In the genomic region with DNA sequence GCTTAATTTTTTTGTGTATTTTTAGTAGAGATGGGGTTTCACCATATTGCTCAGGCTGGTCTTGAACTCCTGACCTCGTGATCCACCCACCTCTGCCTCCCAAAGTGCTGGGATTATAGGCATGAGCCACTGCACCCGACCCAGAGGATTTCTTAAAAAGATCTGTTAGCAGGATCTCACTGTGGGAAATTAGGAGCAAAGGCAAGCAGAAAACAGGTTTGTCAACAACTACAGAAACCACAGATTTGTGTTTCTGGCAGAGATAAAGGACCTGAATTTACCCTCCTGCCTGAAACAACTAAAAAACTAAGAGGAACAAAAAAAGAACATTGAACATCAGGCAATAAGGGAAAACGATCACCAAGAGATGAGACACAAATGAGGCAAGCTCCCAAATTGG, we compare ENCODE assay signal across 10 cellular contexts. TPM values are rescaled to one million over a fixed set of nuclear protein-coding genes. Genes with fewer than 3 reads are reported as not detected.
DNase-seq lines count a peak whose midpoint lies in the region; FAIRE-seq and TF ChIP-seq lines count a peak whose summit lies in the region.
"Not testable (repeated sequence)": the region's sequence is repeated elsewhere in the genome, so short reads cannot be mapped to it uniquely, and the experiment has no call there.
"Had no signal": no experiment of that assay in that cellular context is flagged by ENCODE, and none has a peak within 500 bp of the region (broad histone marks: within the 10 kb centered on the region; RNA-seq: fewer than 3 reads in every experiment).

No MANE protein-coding gene starts in this region.

- H4K91ac ChIP-seq in H1 (replicated peaks; ENCODE audit: insufficient read length, low read length): peak overlapping the region; percentile 5

- peak overlapping the region; percentile 65 for H4K5ac ChIP-seq in H1 (ENCODE audit: insufficient read length, low read depth, low read length)

- 73% methylated on average over 3 of the region's 3 CpGs; no CpG with 5 or more reads in 1 of the 2 experiments for WGBS in H1 (ENCODE audit: extremely low coverage in 1 of 2, insufficient coverage in 1 of 2, insufficient read length in 1 of 2, insufficient replicate concordance in 2 of 2, low coverage in 1 of 2, low lambda C conversion rate in 2 of 2, missing lambda C conversion rate in 1 of 2), 2 experiments
- WGBS in smooth muscle cell (ENCODE audit: low lambda C conversion rate): 43% methylated on average over 3 of the region's 3 CpGs

- H3K27ac ChIP-seq in C4-2B (peak overlapping the region; percentile 55), HUES48 (ENCODE audit: low read depth, low read length) (peak overlapping the region; percentile 95), PC-9 (peak overlapping the region; percentile 82), H1 (ENCODE audit: low read depth, low read length) (peak overlapping the region; percentile 56; the same call in 1 of the 2 replicates), smooth muscle cell (ENCODE audit: low read depth) (peak overlapping the region; percentile 15)

- H2BK20ac ChIP-seq in H1 (ENCODE audit: low read length): peak overlapping the region; percentile 65; the same call in 1 of the 2 replicates

- peaks cover 25% of the 10 kb centered on the region for H3K27me3 Mint-ChIP-seq in activated T-helper 1 cell treated with anti-CD3 and anti-CD28 coated beads, Interleukin-12 subunit alpha, Interleukin-12 subunit beta, Interleukin-2, Interleukin-4 antibody, amounts not matched to agents 30 ng/mL and 10 ng/mL and 1 ng/mL, durations not matched to agents 14 hours and 24 hours and 36 hours (ENCODE audit: insufficient read depth)

- H2BK15ac ChIP-seq in H1 (ENCODE audit: low read length): not testable (repeated sequence)

- not testable (repeated sequence) for TF ChIP-seq CTCF in C4-2B (conservative IDR thresholded peaks at IDR 0.05); PC-9 (conservative IDR thresholded peaks at IDR 0.05); H1 (IDR thresholded peaks at IDR 0.05; ENCODE audit: control extremely low read depth in 1 of 3, insufficient read depth in 1 of 3, low read depth in 1 of 3, low read length in 3 of 3); smooth muscle cell (IDR thresholded peaks at IDR 0.05; ENCODE audit: borderline replicate concordance, insufficient read depth, poor library complexity, severe bottlenecking)

- H3K9me3 Mint-ChIP-seq in activated T-helper 1 cell treated with anti-CD3 and anti-CD28 coated beads, Interleukin-12 subunit alpha, Interleukin-12 subunit beta, Interleukin-2, Interleukin-4 antibody, amounts not matched to agents 30 ng/mL and 10 ng/mL and 1 ng/mL, durations not matched to agents 14 hours and 24 hours and 36 hours: not testable (repeated sequence)

- not testable (repeated sequence) for H2BK120ac ChIP-seq in H1 (replicated peaks; ENCODE audit: low read depth, low read length)

- H3K9me3 ChIP-seq in HUES48 (ENCODE audit: control insufficient read depth, insufficient read depth, low read length); PC-9 (ENCODE audit: insufficient read depth, low read depth); H1 (ENCODE audit: insufficient read depth in 2 of 2, low read depth in 1 of 2, low read length in 1 of 2); smooth muscle cell (replicated peaks; ENCODE audit: low read depth): not testable (repeated sequence)

- not testable (repeated sequence) for TF ChIP-seq EP300 in H1 (IDR thresholded peaks at IDR 0.05; ENCODE audit: borderline replicate concordance in 1 of 2, low read depth in 2 of 2, low read length in 2 of 2)

- H3K23ac ChIP-seq in H1 (ENCODE audit: insufficient read length): not testable (repeated sequence)

- H3K4ac ChIP-seq in H1 (replicated peaks; ENCODE audit: insufficient read length, low read depth, low read length): not testable (repeated sequence)

- not testable (repeated sequence) for H3K4me3 Mint-ChIP-seq in activated T-helper 1 cell treated with anti-CD3 and anti-CD28 coated beads, Interleukin-12 subunit alpha, Interleukin-12 subunit beta, Interleukin-2, Interleukin-4 antibody, amounts not matched to agents 30 ng/mL and 10 ng/mL and 1 ng/mL, durations not matched to agents 14 hours and 24 hours and 36 hours

- H2AFZ ChIP-seq in PC-9; H1 (ENCODE audit: low read length); smooth muscle cell (ENCODE audit: low read depth): not testable (repeated sequence)

- H3K4me1 ChIP-seq in HUES48 (ENCODE audit: control insufficient read depth, insufficient read depth, low read length) (peaks cover 40% of the 10 kb centered on the region), PC-9 (replicated peaks; ENCODE audit: insufficient read depth) (peaks cover 34% of the 10 kb centered on the region), H1 (replicated peaks in 1 of 4; ENCODE audit: control insufficient read depth in 3 of 4, insufficient read depth in 4 of 4, low read length in 3 of 4) (peaks cover 0 to 15% (median 12%) of the 10 kb centered on the region in 4 experiments; a peak in 3 of 7 replicates)
- H3K4me1 ChIP-seq in smooth muscle cell (ENCODE audit: low read depth): not testable (repeated sequence)

- not testable (repeated sequence) for H3K14ac ChIP-seq in H1 (ENCODE audit: insufficient read length)

- DNase-seq in PC-9: peak in 1 of 2 experiments; percentile 87
- not testable (repeated sequence) for DNase-seq in activated T-helper 1 cell treated with anti-CD3 and anti-CD28 coated beads, Interleukin-12 subunit alpha, Interleukin-12 subunit beta, Interleukin-2, Interleukin-4 antibody, amounts not matched to agents 30 ng/mL and 10 ng/mL and 1 ng/mL, durations not matched to agents 14 hours and 24 hours and 36 hours (ENCODE audit: low spot score); H1 (ENCODE audit: low read depth in 1 of 2, low spot score in 2 of 2); smooth muscle cell (lab: John Stamatoyannopoulos, UW; ENCODE audit: unreplicated experiment)
- peak; percentile 59 for DNase-seq in islet precursor cell

- H4K8ac ChIP-seq in H1 (ENCODE audit: extremely low read depth, insufficient read depth, low read length): not testable (repeated sequence)

- H3K56ac ChIP-seq in H1 (replicated peaks; ENCODE audit: insufficient read length, low read depth, low read length): not testable (repeated sequence)

- not testable (repeated sequence) for H4K20me1 ChIP-seq in PC-9 (ENCODE audit: insufficient read depth); H1 (replicated peaks in 1 of 2; ENCODE audit: control insufficient read depth in 1 of 2, insufficient read depth in 2 of 2, low read length in 2 of 2); smooth muscle cell (ENCODE audit: low read depth)

- intact Hi-C loops in PC-9 (cut with micrococcal nuclease; ENCODE audit: unreplicated experiment): loop anchor here (5.0 kb wide), 1 partner anchor 48 kb away; a partner anchor contains a TSS
- intact Hi-C loops in activated T-helper 1 cell treated with anti-CD3 and anti-CD28 coated beads, Interleukin-12 subunit alpha, Interleukin-12 subunit beta, Interleukin-2, Interleukin-4 antibody, amounts not matched to agents 30 ng/mL and 10 ng/mL and 1 ng/mL, durations not matched to agents 14 hours and 24 hours and 36 hours (cut with micrococcal nuclease): loop anchor here (5.0 kb wide), 1 partner anchor 118 kb away; no protein-coding TSS in a partner anchor

- not testable (repeated sequence) for H3K23me2 ChIP-seq in H1 (ENCODE audit: low read depth, low read length)

- not testable (repeated sequence) for H3K27me3 ChIP-seq in HUES48 (ENCODE audit: control insufficient read depth, insufficient read depth, low read length); PC-9 (ENCODE audit: insufficient read depth, low read depth); H1 (replicated peaks in 1 of 4; ENCODE audit: control insufficient read depth in 3 of 4, extremely low read depth in 1 of 4, insufficient read depth in 3 of 4, low read length in 3 of 4); smooth muscle cell (ENCODE audit: low read depth)

- H2BK5ac ChIP-seq in H1 (ENCODE audit: low read depth, low read length): peak overlapping the region; percentile 91

- peak overlapping the region; percentile 14; the same call in 1 of the 2 replicates for H3K9ac ChIP-seq in HUES48 (ENCODE audit: low read depth, low read length)
- H3K9ac ChIP-seq in H1 (replicated peaks in 1 of 4; ENCODE audit: extremely low read depth in 1 of 4, low read depth in 3 of 4, low read length in 3 of 4); smooth muscle cell (ENCODE audit: low read depth): not testable (repeated sequence)

- peaks cover 12% of the 10 kb centered on the region for H3K36me3 Mint-ChIP-seq in activated T-helper 1 cell treated with anti-CD3 and anti-CD28 coated beads, Interleukin-12 subunit alpha, Interleukin-12 subunit beta, Interleukin-2, Interleukin-4 antibody, amounts not matched to agents 30 ng/mL and 10 ng/mL and 1 ng/mL, durations not matched to agents 14 hours and 24 hours and 36 hours (ENCODE audit: low read depth)

- not testable (repeated sequence) for H3K4me3 ChIP-seq in HUES48 (ENCODE audit: low read depth, low read length); H1 (ENCODE audit: extremely low read depth in 1 of 4, insufficient read depth in 2 of 4, low read depth in 3 of 4, low read length in 4 of 4); smooth muscle cell
- H3K4me3 ChIP-seq in PC-9: peak overlapping the region; percentile 61; the same call in 1 of the 2 replicates

- POLR2A ChIA-PET in PC-9 (lab: Charles Lee; ENCODE audit: unreplicated experiment): not testable (repeated sequence)
- POLR2A ChIA-PET in H1 (lab: Charles Lee; ENCODE audit: partially characterized antibody): interaction anchor here (0.5 to 4.6 kb wide), 11 partner anchors 8 to 684 kb away, joined by 3 to 31 read pairs (median 9); a partner anchor contains a TSS

- H3K36me3 ChIP-seq in HUES48 (ENCODE audit: control insufficient read depth, insufficient read depth, low read length) (peaks cover 17% of the 10 kb centered on the region), H1 (ENCODE audit: control insufficient read depth in 2 of 4, insufficient read depth in 4 of 4, low read length in 3 of 4) (peaks cover 0 to 19% (median 4%) of the 10 kb centered on the region in 4 experiments; a peak in 3 of 8 replicates)
- not testable (repeated sequence) for H3K36me3 ChIP-seq in PC-9 (ENCODE audit: low read depth); smooth muscle cell (ENCODE audit: low read depth)

- H2BK12ac ChIP-seq in H1 (ENCODE audit: low read depth, low read length): peak overlapping the region; percentile 71

- H3F3A ChIP-seq in PC-9 (ENCODE audit: insufficient read depth, low read depth): peaks cover 27% of the 10 kb centered on the region
- not testable (repeated sequence) for H3F3A ChIP-seq in smooth muscle cell (ENCODE audit: low read depth)

- H3K79me2 ChIP-seq in PC-9 (ENCODE audit: low read depth); smooth muscle cell (ENCODE audit: low read depth): not testable (repeated sequence)
- peaks cover 0 to 25% of the 10 kb centered on the region in 2 experiments; a peak in 3 of 4 replicates for H3K79me2 ChIP-seq in H1 (ENCODE audit: control insufficient read depth in 1 of 2, insufficient read depth in 2 of 2, low read length in 2 of 2)

- H2AK5ac ChIP-seq in H1 (ENCODE audit: low read depth, low read length): peak overlapping the region; percentile 16; the same call in 1 of the 2 replicates

- H3K4me1 Mint-ChIP-seq in activated T-helper 1 cell treated with anti-CD3 and anti-CD28 coated beads, Interleukin-12 subunit alpha, Interleukin-12 subunit beta, Interleukin-2, Interleukin-4 antibody, amounts not matched to agents 30 ng/mL and 10 ng/mL and 1 ng/mL, durations not matched to agents 14 hours and 24 hours and 36 hours (ENCODE audit: low read depth): peaks cover 21% of the 10 kb centered on the region

- H3K4me2 ChIP-seq in PC-9 (peak overlapping the region; percentile 83), H1 (ENCODE audit: insufficient read depth in 1 of 2, low read depth in 2 of 2, low read length in 2 of 2) (peak overlapping the region in 1 of 2 experiments; percentile 86; a peak in 2 of 4 replicates)
- H3K4me2 ChIP-seq in smooth muscle cell: not testable (repeated sequence)

- not testable (repeated sequence) for FAIRE-seq in H1 (lab: Jason Lieb, UNC)

- TF ChIP-seq POLR2A in H1 (IDR thresholded peaks at IDR 0.05; ENCODE audit: control extremely low read depth in 1 of 2, low read depth in 2 of 2, low read length in 2 of 2): not testable (repeated sequence)

- peak overlapping the region; percentile 79 for H3K18ac ChIP-seq in H1 (ENCODE audit: extremely low read depth, low read length)

- not testable (repeated sequence) for BruUV-seq in PC-9 (replicated peaks; lab: Mats Ljungman, UMichigan)

- H3K9me2 ChIP-seq in PC-9 (ENCODE audit: insufficient read depth): not testable (repeated sequence)

- H3K79me1 ChIP-seq in H1 (ENCODE audit: low read depth, low read length): not testable (repeated sequence)

- not testable (repeated sequence) for TF ChIP-seq RAD21 in H1 (IDR thresholded peaks at IDR 0.05 in 1 of 2, conservative IDR thresholded peaks at IDR 0.05 in 1 of 2; ENCODE audit: low read depth in 2 of 2, low read length in 2 of 2)

- peak overlapping the region; percentile 61 for H3K27ac Mint-ChIP-seq in activated T-helper 1 cell treated with anti-CD3 and anti-CD28 coated beads, Interleukin-12 subunit alpha, Interleukin-12 subunit beta, Interleukin-2, Interleukin-4 antibody, amounts not matched to agents 30 ng/mL and 10 ng/mL and 1 ng/mL, durations not matched to agents 14 hours and 24 hours and 36 hours

- CTCF ChIA-PET in PC-9 (lab: Charles Lee): not testable (repeated sequence)
- CTCF ChIA-PET in H1 (lab: Charles Lee; ENCODE audit: partially characterized antibody): interaction anchor here (1.1 kb wide), 3 partner anchors 47 to 322 kb away, joined by 3 to 6 read pairs (median 4); no protein-coding TSS in a partner anchor

RNA-seq across cellular contexts. Expression of a gene that starts 1.9 kb away (rescaled TPM):
- 6.5 and 6.9 TPM in 2 replicates for total RNA-seq in PC-9 (2021)
- total RNA-seq in activated T-helper 1 cell treated with anti-CD3 and anti-CD28 coated beads, Interleukin-12 subunit alpha, Interleukin-12 subunit beta, Interleukin-2, Interleukin-4 antibody, amounts not matched to agents 30 ng/mL and 10 ng/mL and 1 ng/mL, durations not matched to agents 14 hours and 24 hours and 36 hours: 0.07 TPM in 1 of 2 replicates, not detected in the other
- 43.3 and 44.0 TPM in 2 replicates for total RNA-seq in H1 (2021; fragmentation: NEBNext Ultra II Directional; extraction: Animal tissue kit (Norgen Biotek cat#: 25700))
- 5.3 and 7.2 TPM in 2 replicates for polyA plus RNA-seq in H1 (2011; rRNA removed)
- 17.2 TPM for polyA plus RNA-seq in H1 (2011; cell fraction: cytosol; rRNA removed)
- polyA plus RNA-seq in H1 (2011; cell fraction: nucleus; rRNA removed): 4.3 TPM
- 12.3 to 24.6 TPM (median 21.2 TPM) in 4 replicates for polyA plus RNA-seq in H1 (2012, experiment 1 of 2)
- polyA plus RNA-seq in H1 (2012, experiment 2 of 2): 2.0 TPM
- 21.9 TPM for polyA plus RNA-seq in H1 (2013, experiment 1 of 2)
- 18.2 TPM for polyA plus RNA-seq in H1 (2013, experiment 2 of 2)
- polyA minus RNA-seq in H1 (2011; rRNA and poly(A)+ RNA removed): 12.6 and 13.0 TPM in 2 replicates
- 11.6 TPM for polyA minus RNA-seq in H1 (2011; cell fraction: cytosol; rRNA and poly(A)+ RNA removed)
- 46.0 TPM for polyA minus RNA-seq in H1 (2011; cell fraction: nucleus; rRNA and poly(A)+ RNA removed)
- 0.40 and 1.1 TPM in 2 replicates for total RNA-seq in smooth muscle cell
- polyA plus RNA-seq in smooth muscle cell: 1.5 and 1.9 TPM in 2 replicates
- total RNA-seq: Calu3; CD4-positive, alpha-beta T cell; HT-29 had no signal

RNA-seq across cellular contexts. Expression of a gene that starts 46.7 kb away (rescaled TPM):
- total RNA-seq in PC-9 (2021): 36.2 and 51.4 TPM in 2 replicates
- total RNA-seq in activated T-helper 1 cell treated with anti-CD3 and anti-CD28 coated beads, Interleukin-12 subunit alpha, Interleukin-12 subunit beta, Interleukin-2, Interleukin-4 antibody, amounts not matched to agents 30 ng/mL and 10 ng/mL and 1 ng/mL, durations not matched to agents 14 hours and 24 hours and 36 hours: 28.0 and 28.7 TPM in 2 replicates
- 68.2 and 74.1 TPM in 2 replicates for total RNA-seq in H1 (2021; fragmentation: NEBNext Ultra II Directional; extraction: Animal tissue kit (Norgen Biotek cat#: 25700))
- 15.3 and 27.2 TPM in 2 replicates for polyA plus RNA-seq in H1 (2011; rRNA removed)
- 29.3 TPM for polyA plus RNA-seq in H1 (2011; cell fraction: cytosol; rRNA removed)
- 19.6 TPM for polyA plus RNA-seq in H1 (2011; cell fraction: nucleus; rRNA removed)
- polyA plus RNA-seq in H1 (2012, experiment 1 of 2): 54.3 to 63.1 TPM (median 58.9 TPM) in 4 replicates
- 2.9 TPM for polyA plus RNA-seq in H1 (2012, experiment 2 of 2)
- polyA plus RNA-seq in H1 (2013, experiment 1 of 2): 66.0 TPM
- polyA plus RNA-seq in H1 (2013, experiment 2 of 2): 66.9 TPM
- polyA minus RNA-seq in H1 (2011; rRNA and poly(A)+ RNA removed): 41.7 and 49.6 TPM in 2 replicates
- polyA minus RNA-seq in H1 (2011; cell fraction: cytosol; rRNA and poly(A)+ RNA removed): 40.7 TPM
- polyA minus RNA-seq in H1 (2011; cell fraction: nucleus; rRNA and poly(A)+ RNA removed): 25.6 TPM
- total RNA-seq in smooth muscle cell: 44.0 and 71.1 TPM in 2 replicates
- polyA plus RNA-seq in smooth muscle cell: 39.0 and 45.1 TPM in 2 replicates
- total RNA-seq: Calu3, HT-29 had no signal

Comparison
In these comparisons a context has a peak if more than half of its experiments do, and no peak if none do; other contexts are left out.
1. H3K27ac ChIP-seq: peak in every context shown above with its lines; median percentile 95 in HUES48; 82 in PC-9; 56 in H1; 55 in C4-2B; 15 in smooth muscle cell.